ENCODE assay signal across 12 cellular contexts in the genomic region with DNA sequence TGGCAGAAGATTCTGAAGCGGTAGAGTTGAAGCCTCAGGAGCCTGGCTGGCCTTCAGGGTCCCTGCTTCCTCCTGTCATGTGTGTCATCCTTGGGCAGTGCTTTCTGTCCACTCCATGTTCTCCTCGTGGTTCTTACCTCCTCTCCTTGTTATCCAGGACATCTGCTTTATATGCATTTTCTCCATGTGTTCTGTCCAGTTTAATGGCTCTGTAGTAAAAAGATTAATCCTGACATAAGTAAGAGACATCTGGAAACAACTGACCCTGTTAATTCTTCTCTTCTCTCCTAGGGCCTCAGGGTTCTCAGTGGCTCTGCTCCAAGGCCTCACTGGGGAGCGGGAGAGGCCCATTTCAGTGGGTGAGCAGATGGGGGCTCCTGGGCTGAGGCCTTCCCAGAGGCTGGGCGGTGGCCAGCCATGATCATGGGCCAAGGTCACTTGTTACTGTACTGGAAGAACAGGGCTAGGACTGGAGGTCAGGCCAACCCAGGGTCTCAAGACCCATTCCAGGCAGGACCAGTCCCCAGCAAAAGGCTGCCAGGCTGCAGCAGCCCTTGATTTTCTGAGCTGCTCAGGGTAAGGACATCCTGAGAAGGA. TPM values are rescaled to one million over a fixed set of nuclear protein-coding genes. Genes with fewer than 3 reads are reported as not detected.
DNase-seq lines count a peak whose midpoint lies in the region; ATAC-seq, FAIRE-seq and TF ChIP-seq lines count a peak whose summit lies in the region.
"Had no signal": no experiment of that assay in that cellular context is flagged by ENCODE, and none has a peak within 500 bp of the region (broad histone marks: within the 10 kb centered on the region; RNA-seq: fewer than 3 reads in every experiment).

No MANE protein-coding gene starts in this region.

- H3K36me3 Mint-ChIP-seq in activated T-cell treated with anti-CD3 and anti-CD28 coated beads, Interleukin-2, amount 50 U/mL, for 24 hours (ENCODE audit: low read depth) = no peaks in the 10 kb centered on the region
- no peaks in the 10 kb centered on the region for H3K36me3 Mint-ChIP-seq in activated CD4-positive, alpha-beta memory T cell treated with anti-CD3 and anti-CD28 coated beads for 36 hours

- H3K9me3 ChIP-seq in keratinocyte (ENCODE audit: control insufficient read depth, low read depth, low read length) = no peaks in the 10 kb centered on the region
- H3K9me3 ChIP-seq in upper lobe of right lung = no peaks in the 10 kb centered on the region
- H3K9me3 ChIP-seq: ovary, upper lobe of left lung had no signal

- H3K27me3 Mint-ChIP-seq in activated T-cell treated with anti-CD3 and anti-CD28 coated beads, Interleukin-2, amount 50 U/mL, for 24 hours = no peaks in the 10 kb centered on the region
- no peaks in the 10 kb centered on the region for H3K27me3 Mint-ChIP-seq in activated CD4-positive, alpha-beta memory T cell treated with anti-CD3 and anti-CD28 coated beads for 36 hours

- H3K79me2 ChIP-seq in keratinocyte (ENCODE audit: control insufficient read depth, insufficient read depth, low read length) = no peaks in the 10 kb centered on the region

- H3K4me2 ChIP-seq in keratinocyte (ENCODE audit: control insufficient read depth, extremely low read depth, insufficient read depth, low read depth, low read length) = peak overlapping the region; percentile 73

- H3K4me3 ChIP-seq in keratinocyte (ENCODE audit: control insufficient read depth in 2 of 3, extremely low read depth in 1 of 3, insufficient read depth in 2 of 3, low read depth in 1 of 3, low read length in 3 of 3) (no peak overlapping the region), upper lobe of right lung (no peak overlapping the region)
- H3K4me3 ChIP-seq: ovary, upper lobe of left lung had no signal

- H4K20me1 ChIP-seq in keratinocyte (ENCODE audit: control insufficient read depth, extremely low read depth, insufficient read depth, low read length) = no peaks in the 10 kb centered on the region

- H3K4me1 ChIP-seq in keratinocyte (ENCODE audit: control insufficient read depth, extremely low read depth, insufficient read depth, low read length) (peaks cover 37% of the 10 kb centered on the region), upper lobe of right lung (peaks cover 9% of the 10 kb centered on the region)

- POLR2A ChIA-PET in activated CD4-positive, alpha-beta memory T cell treated with anti-CD3 and anti-CD28 coated beads for 36 hours (lab: Charles Lee) = interaction anchor here (1.6 kb wide), 1 partner anchor 12 kb away, joined by 6 read pairs; no protein-coding TSS in a partner anchor

- ATAC-seq in upper lobe of right lung = no peak

- H2AFZ ChIP-seq in keratinocyte (ENCODE audit: control insufficient read depth, low read length) = no peak overlapping the region

- H3K36me3 ChIP-seq in keratinocyte (ENCODE audit: control insufficient read depth in 2 of 2, extremely low read depth in 1 of 2, insufficient read depth in 2 of 2, low read length in 2 of 2) (no peaks in the 10 kb centered on the region), upper lobe of right lung (no peaks in the 10 kb centered on the region)
- H3K36me3 ChIP-seq: ovary, upper lobe of left lung had no signal

- intact Hi-C loops in activated CD4-positive, alpha-beta memory T cell treated with anti-CD3 and anti-CD28 coated beads for 36 hours (cut with micrococcal nuclease) = loop anchor here (5.0 kb wide), 1 partner anchor 109 kb away; no protein-coding TSS in a partner anchor
- intact Hi-C loops in upper lobe of right lung (cut with DNase I) = no loop called here

- H3K27me3 ChIP-seq in keratinocyte (ENCODE audit: control insufficient read depth, extremely low read depth, insufficient read depth, low read length) = no peaks in the 10 kb centered on the region
- H3K27me3 ChIP-seq in upper lobe of right lung = no peaks in the 10 kb centered on the region
- H3K27me3 ChIP-seq: ovary, upper lobe of left lung had no signal

- H3K4me3 Mint-ChIP-seq in activated T-cell treated with anti-CD3 and anti-CD28 coated beads, Interleukin-2, amount 50 U/mL, for 24 hours = no peak overlapping the region
- no peak overlapping the region for H3K4me3 Mint-ChIP-seq in activated CD4-positive, alpha-beta memory T cell treated with anti-CD3 and anti-CD28 coated beads for 36 hours

- peaks cover 4% of the 10 kb centered on the region for H3K9me3 Mint-ChIP-seq in activated T-cell treated with anti-CD3 and anti-CD28 coated beads, Interleukin-2, amount 50 U/mL, for 24 hours
- no peaks in the 10 kb centered on the region for H3K9me3 Mint-ChIP-seq in activated CD4-positive, alpha-beta memory T cell treated with anti-CD3 and anti-CD28 coated beads for 36 hours

- no peak overlapping the region for H3K9ac ChIP-seq in keratinocyte (ENCODE audit: control insufficient read depth, extremely low read depth, insufficient read depth, low read length)

- H3K9me1 ChIP-seq in keratinocyte (ENCODE audit: control insufficient read depth, extremely low read depth, insufficient read depth, low read length) = no peaks in the 10 kb centered on the region

- H3K27ac ChIP-seq in keratinocyte (ENCODE audit: control insufficient read depth, insufficient read depth, low read length) = peak overlapping the region; percentile 85
- peak overlapping the region; percentile 51 for H3K27ac ChIP-seq in upper lobe of right lung
- H3K27ac ChIP-seq: ovary had no signal

- peak overlapping the region; percentile 94 for H3K27ac Mint-ChIP-seq in activated T-cell treated with anti-CD3 and anti-CD28 coated beads, Interleukin-2, amount 50 U/mL, for 24 hours
- peak overlapping the region; percentile 88 for H3K27ac Mint-ChIP-seq in activated CD4-positive, alpha-beta memory T cell treated with anti-CD3 and anti-CD28 coated beads for 36 hours

- DNase-seq in activated T-cell treated with anti-CD3 and anti-CD28 coated beads, Interleukin-2, amount 50 U/mL, for 24 hours = peak; percentile 6
- DNase-seq in activated T-cell treated with anti-CD3 and anti-CD28 coated beads, Interleukin-2, amount 50 U/mL, for 1 hour = no peak
- no peak for DNase-seq in activated CD4-positive, alpha-beta memory T cell treated with anti-CD3 and anti-CD28 coated beads for 36 hours
- DNase-seq in keratinocyte (ENCODE audit: low read depth, low spot score) (no peak), upper lobe of right lung (no peak), GOT3 (lab: John Stamatoyannopoulos, UW) (no peak), NOMO-1 treated with dmso at 0.1 percent for 144 hours (lab: John Stamatoyannopoulos, UW; ENCODE audit: unreplicated experiment) (no peak), COLO829 (ENCODE audit: low spot score) (no peak)
- DNase-seq: effector CD8-positive, alpha-beta T cell; H7; ovary had no signal

- FAIRE-seq in keratinocyte (lab: Jason Lieb, UNC) = no peak

- peaks cover 31% of the 10 kb centered on the region for H3K4me1 Mint-ChIP-seq in activated T-cell treated with anti-CD3 and anti-CD28 coated beads, Interleukin-2, amount 50 U/mL, for 24 hours (ENCODE audit: low read depth)
- peaks cover 24% of the 10 kb centered on the region for H3K4me1 Mint-ChIP-seq in activated CD4-positive, alpha-beta memory T cell treated with anti-CD3 and anti-CD28 coated beads for 36 hours (ENCODE audit: low read depth)

- CTCF ChIA-PET in activated CD4-positive, alpha-beta memory T cell treated with anti-CD3 and anti-CD28 coated beads for 36 hours (lab: Charles Lee) = interaction anchor here (0.9 to 3.0 kb wide), 3 partner anchors 44 to 345 kb away, joined by 4 to 18 read pairs (median 9); no protein-coding TSS in a partner anchor

- dilution Hi-C loops in keratinocyte (cut with MboI; ENCODE audit: extremely low pct_ligation_motif_present, low sequenced_read_pairs) = no loop called here

- TF ChIP-seq CTCF in keratinocyte (optimal IDR thresholded peaks at IDR 0.05 in 1 of 3, IDR thresholded peaks at IDR 0.05 in 1 of 3, conservative IDR thresholded peaks at IDR 0.05 in 1 of 3; ENCODE audit: extremely low read depth in 1 of 3, insufficient read depth in 2 of 3, low read length in 3 of 3) (no peak), upper lobe of right lung (IDR thresholded peaks at IDR 0.05) (no peak)

RNA-seq across cellular contexts. Expression of a gene that starts 20.2 kb away (rescaled TPM):
- under 1 TPM; 0.48 to 0.53 TPM for total RNA-seq in activated CD4-positive, alpha-beta memory T cell treated with anti-CD3 and anti-CD28 coated beads for 36 hours
- 71.0 to 171 TPM (median 85.8 TPM) in 3 replicates for polyA plus RNA-seq in keratinocyte
- 25.6 TPM for polyA plus RNA-seq in keratinocyte (2011; ENCODE audit: low read depth)
- 94.9 and 114 TPM in 2 replicates for polyA plus RNA-seq in keratinocyte (2011; cell fraction: cytosol; rRNA removed)
- polyA plus RNA-seq in keratinocyte (2011; cell fraction: nucleus; rRNA removed) = 289 and 310 TPM in 2 replicates
- polyA plus RNA-seq in keratinocyte (2012; ENCODE audit: low replicate concordance) = 62.4 and 123 TPM in 2 replicates
- 124 to 419 TPM (median 165 TPM) in 3 replicates for polyA minus RNA-seq in keratinocyte
- 129 TPM for polyA minus RNA-seq in keratinocyte (2011; cell fraction: cytosol; rRNA and poly(A)+ RNA removed)
- polyA minus RNA-seq in keratinocyte (2011; cell fraction: nucleus; rRNA and poly(A)+ RNA removed) = 264 and 415 TPM in 2 replicates
- 19.1 TPM for total RNA-seq in upper lobe of right lung

RNA-seq across cellular contexts. Expression of a gene that starts 59.7 kb away (rescaled TPM):
- not detected for total RNA-seq in activated CD4-positive, alpha-beta memory T cell treated with anti-CD3 and anti-CD28 coated beads for 36 hours
- polyA plus RNA-seq in keratinocyte = 2.0 to 3.4 TPM (median 2.0 TPM) in 3 replicates
- polyA plus RNA-seq in keratinocyte (2011; ENCODE audit: low read depth) = 0.96 TPM
- 1.9 and 3.7 TPM in 2 replicates for polyA plus RNA-seq in keratinocyte (2011; cell fraction: cytosol; rRNA removed)
- polyA plus RNA-seq in keratinocyte (2011; cell fraction: nucleus; rRNA removed) = 2.3 and 3.1 TPM in 2 replicates
- 1.3 and 6.2 TPM in 2 replicates for polyA plus RNA-seq in keratinocyte (2012; ENCODE audit: low replicate concordance)
- 0.75 to 0.86 TPM (median 0.76 TPM) in 3 replicates for polyA minus RNA-seq in keratinocyte
- polyA minus RNA-seq in keratinocyte (2011; cell fraction: cytosol; rRNA and poly(A)+ RNA removed) = 6.1 TPM
- 0.62 and 0.74 TPM in 2 replicates for polyA minus RNA-seq in keratinocyte (2011; cell fraction: nucleus; rRNA and poly(A)+ RNA removed)
- 2.1 TPM for total RNA-seq in upper lobe of right lung

Comparison
In these comparisons a context has a peak if more than half of its experiments do, and no peak if none do; other contexts are left out.
1. RNA of a gene that starts 20.2 kb away (total RNA-seq): 19.1 TPM in upper lobe of right lung (single experiment); 0.48 to 0.53 TPM in activated CD4-positive, alpha-beta memory T cell treated with anti-CD3 and anti-CD28 coated beads for 36 hours; every median in the first group is over 10 times any median in the second.